ENCODE assay signal across 8 cellular contexts in the genomic region with DNA sequence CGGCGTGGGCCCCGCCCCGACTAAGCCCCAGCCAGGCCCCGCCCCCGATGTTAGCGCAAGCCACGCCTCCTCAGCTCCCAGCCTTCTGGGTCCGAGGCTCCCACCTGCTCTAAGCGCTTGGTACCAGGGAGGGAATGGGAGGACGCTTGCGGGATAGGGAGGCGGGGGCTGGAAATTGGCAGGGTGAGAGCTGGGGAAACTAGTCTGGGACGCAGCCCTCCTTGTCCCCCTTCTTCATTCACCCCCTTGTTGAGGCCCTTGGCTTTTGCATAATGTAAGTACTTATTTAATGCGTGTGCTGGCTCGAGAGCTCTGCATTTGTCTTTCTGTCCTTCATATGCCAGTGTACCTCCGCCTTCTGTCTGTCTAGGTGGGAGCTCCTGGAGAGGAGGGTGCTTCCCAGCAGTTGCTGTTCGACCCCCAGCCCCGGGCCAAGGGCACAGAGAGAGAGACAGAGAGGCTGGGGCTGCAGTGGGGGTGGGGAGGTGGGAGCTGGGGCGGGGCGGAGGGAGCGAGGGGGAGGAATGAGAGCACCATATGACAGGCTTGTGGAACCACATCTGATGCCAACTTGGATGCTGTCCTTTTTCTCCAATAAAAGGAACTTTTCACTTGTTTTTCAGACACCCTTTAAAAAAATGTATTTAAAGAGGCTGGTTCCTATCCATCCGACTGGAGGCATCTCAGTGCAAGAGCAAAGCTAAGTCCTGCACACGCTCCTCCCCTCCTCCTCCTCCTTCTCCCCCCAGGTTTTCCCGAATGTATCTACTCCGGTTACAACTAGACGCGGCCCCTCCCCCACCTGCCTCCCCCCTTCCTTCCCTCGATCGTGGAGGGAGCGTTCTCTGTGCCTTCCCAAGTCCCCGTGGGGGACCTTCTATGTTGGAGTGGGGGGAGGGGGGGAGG. TPM values are rescaled to one million over a fixed set of nuclear protein-coding genes. Genes with fewer than 3 reads are reported as not detected.
DNase-seq lines count a peak whose midpoint lies in the region; ATAC-seq and TF ChIP-seq lines count a peak whose summit lies in the region.

No MANE protein-coding gene starts in this region.

- H3F3A ChIP-seq in Loucy (ENCODE audit: low read depth) = no peaks in the 10 kb centered on the region

- H4K20me1 ChIP-seq in Loucy (ENCODE audit: insufficient read depth, low read length, poor library complexity, severe bottlenecking) = no peaks in the 10 kb centered on the region

- H3K79me2 ChIP-seq in Loucy (ENCODE audit: insufficient read depth, low read length) = no peaks in the 10 kb centered on the region

- H3K36me3 Mint-ChIP-seq in CD8-positive, alpha-beta T cell = no peaks in the 10 kb centered on the region
- no peaks in the 10 kb centered on the region for H3K36me3 Mint-ChIP-seq in activated naive CD4-positive, alpha-beta T cell treated with anti-CD3 and anti-CD28 coated beads, Interleukin-2, amount 10 ng/mL, durations not matched to agents 7 days and 5 days

- no peak overlapping the region for H3K27ac ChIP-seq in CD8-positive, alpha-beta T cell (ENCODE audit: low read depth, low read length)
- peak overlapping the region; percentile 14; the same call in 1 of the 2 replicates for H3K27ac ChIP-seq in SK-N-MC
- H3K27ac ChIP-seq in suprapubic skin = peak overlapping the region; percentile 78

- H3K4me2 ChIP-seq in Loucy (ENCODE audit: low read depth, low read length, poor library complexity, severe bottlenecking) = peak overlapping the region; percentile 75

- H3K27ac Mint-ChIP-seq in CD8-positive, alpha-beta T cell = no peak overlapping the region
- H3K27ac Mint-ChIP-seq in activated naive CD4-positive, alpha-beta T cell treated with anti-CD3 and anti-CD28 coated beads, Interleukin-2, amount 10 ng/mL, durations not matched to agents 7 days and 5 days = no peak overlapping the region

- ATAC-seq in CD8-positive, alpha-beta T cell = peak; percentile 96
- ATAC-seq in GM21447 (IDR thresholded peaks at IDR 0.05; ENCODE audit: unreplicated experiment) = peak; percentile 45

- no peaks in the 10 kb centered on the region for H3K9me3 Mint-ChIP-seq in CD8-positive, alpha-beta T cell
- peaks cover 2% of the 10 kb centered on the region for H3K9me3 Mint-ChIP-seq in activated naive CD4-positive, alpha-beta T cell treated with anti-CD3 and anti-CD28 coated beads, Interleukin-2, amount 10 ng/mL, durations not matched to agents 7 days and 5 days

- intact Hi-C loops in CD8-positive, alpha-beta T cell (cut with DNase I, micrococcal nuclease) = loop anchor here (1.0 to 10.0 kb wide), 7 partner anchors 26 to 381 kb away; a partner anchor contains a TSS

- H3K9ac ChIP-seq in Loucy (ENCODE audit: low read depth, low read length, poor library complexity, severe bottlenecking) (peak overlapping the region; percentile 66), SK-N-MC (ENCODE audit: insufficient read length) (no peak overlapping the region)

- no peaks in the 10 kb centered on the region for H3K27me3 ChIP-seq in CD8-positive, alpha-beta T cell (ENCODE audit: insufficient read depth, low read length)
- H3K27me3 ChIP-seq in Loucy (ENCODE audit: insufficient read depth, low read length, poor library complexity, severe bottlenecking) = no peaks in the 10 kb centered on the region
- no peaks in the 10 kb centered on the region for H3K27me3 ChIP-seq in suprapubic skin

- TF ChIP-seq POLR2A in suprapubic skin (IDR thresholded peaks at IDR 0.05) = no peak

- H2AFZ ChIP-seq in Loucy (ENCODE audit: low read length) = peak overlapping the region; percentile 90

- no peaks in the 10 kb centered on the region for H3K9me3 ChIP-seq in CD8-positive, alpha-beta T cell (ENCODE audit: low read length)
- H3K9me3 ChIP-seq in Loucy (ENCODE audit: insufficient read depth, low read depth, low read length) (no peaks in the 10 kb centered on the region), SK-N-MC (ENCODE audit: low read depth, low read length) (no peaks in the 10 kb centered on the region), suprapubic skin (no peaks in the 10 kb centered on the region)

- 1% methylated on average over 27 of the region's 32 CpGs for WGBS in suprapubic skin

- peak; percentile 54 to 85 (median 74) for DNase-seq in CD8-positive, alpha-beta T cell
- DNase-seq in SK-N-MC (ENCODE audit: low read depth, low spot score) (peak; percentile 40), glomerular visceral epithelial cell (ENCODE audit: extremely low spot score) (peak; percentile 61), occipital lobe (lab: John Stamatoyannopoulos, UW) (peak; percentile 73), suprapubic skin (ENCODE audit: low spot score in 2 of 2) (peak in 1 of 2 donors; percentile 86)
- DNase-seq in activated naive CD4-positive, alpha-beta T cell treated with anti-CD3 and anti-CD28 coated beads, Interleukin-2, amount 10 ng/mL, durations not matched to agents 7 days and 5 days = peak; percentile 78

- peak overlapping the region; percentile 70 for H3K4me3 ChIP-seq in CD8-positive, alpha-beta T cell (ENCODE audit: low read depth, low read length)
- H3K4me3 ChIP-seq in Loucy (ENCODE audit: low read length, poor library complexity, severe bottlenecking) (peak overlapping the region; percentile 77), SK-N-MC (peak overlapping the region; percentile 82), suprapubic skin (peak overlapping the region; percentile 53)

- TF ChIP-seq CTCF in CD8-positive, alpha-beta T cell (IDR thresholded peaks at IDR 0.05) = no peak
- TF ChIP-seq CTCF in Loucy (conservative IDR thresholded peaks at IDR 0.05; ENCODE audit: low read length) (no peak), suprapubic skin (IDR thresholded peaks at IDR 0.05) (no peak)

- H3K36me3 ChIP-seq in CD8-positive, alpha-beta T cell (ENCODE audit: insufficient read depth, low read length) = no peaks in the 10 kb centered on the region
- no peaks in the 10 kb centered on the region for H3K36me3 ChIP-seq in Loucy (ENCODE audit: insufficient read depth, low read length)
- H3K36me3 ChIP-seq in SK-N-MC (ENCODE audit: insufficient read depth, low read length) = no peaks in the 10 kb centered on the region
- H3K36me3 ChIP-seq in suprapubic skin = no peaks in the 10 kb centered on the region

- TF ChIP-seq EP300 in suprapubic skin (IDR thresholded peaks at IDR 0.05) = no peak

- peak overlapping the region; percentile 92 for H3K4me3 Mint-ChIP-seq in CD8-positive, alpha-beta T cell
- peak overlapping the region; percentile 66 for H3K4me3 Mint-ChIP-seq in activated naive CD4-positive, alpha-beta T cell treated with anti-CD3 and anti-CD28 coated beads, Interleukin-2, amount 10 ng/mL, durations not matched to agents 7 days and 5 days

- peaks cover 12% of the 10 kb centered on the region for H3K4me1 ChIP-seq in CD8-positive, alpha-beta T cell (ENCODE audit: insufficient read depth, low read length)
- peaks cover 18% of the 10 kb centered on the region for H3K4me1 ChIP-seq in Loucy (ENCODE audit: insufficient read depth, low read length, poor library complexity, severe bottlenecking)
- peaks cover 50% of the 10 kb centered on the region for H3K4me1 ChIP-seq in suprapubic skin

- peaks cover 18% of the 10 kb centered on the region for H3K4me1 Mint-ChIP-seq in CD8-positive, alpha-beta T cell (ENCODE audit: low read depth)
- H3K4me1 Mint-ChIP-seq in activated naive CD4-positive, alpha-beta T cell treated with anti-CD3 and anti-CD28 coated beads, Interleukin-2, amount 10 ng/mL, durations not matched to agents 7 days and 5 days = peaks cover 27% of the 10 kb centered on the region

- no peaks in the 10 kb centered on the region for H3K9me2 ChIP-seq in Loucy (replicated peaks; ENCODE audit: low read depth, low read length)

- POLR2A ChIA-PET in CD8-positive, alpha-beta T cell (lab: Charles Lee) = interaction anchor here (0.7 to 1.6 kb wide), 2 partner anchors 24 to 26 kb away, joined by 3 to 9 read pairs; a partner anchor contains a TSS

- CTCF ChIA-PET in CD8-positive, alpha-beta T cell (lab: Charles Lee) = interaction anchor here (1.4 kb wide), 1 partner anchor 26 kb away, joined by 6 read pairs; a partner anchor contains a TSS
- CTCF ChIA-PET in activated naive CD4-positive, alpha-beta T cell treated with anti-CD3 and anti-CD28 coated beads, Interleukin-2, amount 10 ng/mL, durations not matched to agents 7 days and 5 days (lab: Charles Lee) = interaction anchor here (1.1 to 1.5 kb wide), 4 partner anchors 25 to 257 kb away, joined by 3 to 5 read pairs (median 4); no protein-coding TSS in a partner anchor

- no peaks in the 10 kb centered on the region for H3K27me3 Mint-ChIP-seq in CD8-positive, alpha-beta T cell (ENCODE audit: low read depth)
- peaks cover 50% of the 10 kb centered on the region for H3K27me3 Mint-ChIP-seq in activated naive CD4-positive, alpha-beta T cell treated with anti-CD3 and anti-CD28 coated beads, Interleukin-2, amount 10 ng/mL, durations not matched to agents 7 days and 5 days

RNA-seq across cellular contexts. Expression of a gene that starts 25.6 kb away (rescaled TPM):
- 1 to 10 TPM in 1 of 2 experiments, under 1 TPM in 1; 0.97 to 1.3 TPM for total RNA-seq in CD8-positive, alpha-beta T cell
- 0.62 TPM for total RNA-seq in occipital lobe
- total RNA-seq in suprapubic skin = 10 to 100 TPM in 1 of 4 donors, 1 to 10 TPM in 2, not detected in 1; 3.5 to 13.9 (median 5.6) TPM
